In the genomic region with DNA sequence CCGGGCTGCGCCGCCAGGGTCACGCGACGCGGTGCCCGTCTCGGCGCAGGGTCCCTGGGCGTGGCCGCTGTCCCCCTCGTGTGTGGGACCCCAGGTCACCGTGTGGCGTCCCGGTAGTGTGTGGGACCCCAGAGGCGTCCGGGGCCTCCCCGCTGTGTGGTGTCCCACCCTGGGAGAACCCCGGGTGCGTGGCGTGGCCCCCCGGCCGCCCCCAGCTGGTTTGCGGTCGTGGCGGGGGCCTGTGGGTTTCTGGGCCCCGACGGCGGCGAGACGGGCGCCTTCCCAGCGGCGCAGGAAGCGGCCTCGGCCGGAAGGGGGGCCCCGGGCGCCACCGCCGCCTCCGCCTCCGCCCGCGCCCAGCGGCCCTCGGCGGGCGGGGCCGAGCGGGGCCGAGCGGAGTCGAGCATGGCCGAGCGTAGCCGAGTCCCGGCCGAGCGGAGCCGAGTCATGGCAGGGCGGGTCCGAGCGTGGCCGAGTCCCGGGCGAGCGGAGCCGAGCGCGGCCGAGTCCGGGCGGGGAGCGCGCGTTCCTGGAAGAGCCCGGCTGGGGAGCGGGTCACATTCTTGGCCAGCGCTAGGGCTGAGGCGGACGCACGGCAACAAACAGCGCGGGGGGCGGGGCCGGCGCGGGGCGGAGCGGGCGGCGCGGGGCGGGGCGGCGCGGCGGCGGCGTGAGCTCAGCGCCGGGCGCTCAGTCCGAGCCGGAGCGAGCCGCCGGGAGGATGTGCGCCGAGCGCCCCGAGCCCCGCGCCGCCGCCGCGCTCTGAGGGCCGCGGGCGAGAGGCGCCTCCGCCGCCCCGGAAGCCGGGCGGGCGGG, we compare ENCODE assay signal across 1 cellular context.
TF ChIP-seq lines count a peak whose summit lies in the region.

No MANE protein-coding gene starts in this region.

TF ChIP-seq in K562, 482 proteins besides CTCF, POLR2A, EP300 and RAD21 (continued from another document and continues in another):
- TF ChIP-seq, protein P1, sequence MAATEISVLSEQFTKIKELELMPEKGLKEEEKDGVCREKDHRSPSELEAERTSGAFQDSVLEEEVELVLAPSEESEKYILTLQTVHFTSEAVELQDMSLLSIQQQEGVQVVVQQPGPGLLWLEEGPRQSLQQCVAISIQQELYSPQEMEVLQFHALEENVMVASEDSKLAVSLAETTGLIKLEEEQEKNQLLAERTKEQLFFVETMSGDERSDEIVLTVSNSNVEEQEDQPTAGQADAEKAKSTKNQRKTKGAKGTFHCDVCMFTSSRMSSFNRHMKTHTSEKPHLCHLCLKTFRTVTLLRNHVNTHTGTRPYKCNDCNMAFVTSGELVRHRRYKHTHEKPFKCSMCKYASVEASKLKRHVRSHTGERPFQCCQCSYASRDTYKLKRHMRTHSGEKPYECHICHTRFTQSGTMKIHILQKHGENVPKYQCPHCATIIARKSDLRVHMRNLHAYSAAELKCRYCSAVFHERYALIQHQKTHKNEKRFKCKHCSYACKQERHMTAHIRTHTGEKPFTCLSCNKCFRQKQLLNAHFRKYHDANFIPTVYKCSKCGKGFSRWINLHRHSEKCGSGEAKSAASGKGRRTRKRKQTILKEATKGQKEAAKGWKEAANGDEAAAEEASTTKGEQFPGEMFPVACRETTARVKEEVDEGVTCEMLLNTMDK (IDR thresholded peaks at IDR 0.05; ENCODE audit: borderline replicate concordance, insufficient read depth, low read depth, low read length, poor library complexity, severe bottlenecking) = no peak
- TF ChIP-seq EHMT2 (IDR thresholded peaks at IDR 0.05) (no peak), MEF2A (IDR thresholded peaks at IDR 0.05; ENCODE audit: control insufficient read depth, low read depth, low read length) (no peak), PHF20 (IDR thresholded peaks at IDR 0.05; ENCODE audit: partially characterized antibody) (peak; percentile 57), ZNF124 (CRISPR knock-in tag; IDR thresholded peaks at IDR 0.05) (no peak), ARID1B (IDR thresholded peaks at IDR 0.05) (no peak), ZNF699 (CRISPR knock-in tag; IDR thresholded peaks at IDR 0.05; ENCODE audit: insufficient replicate concordance) (no peak), L3MBTL2 (IDR thresholded peaks at IDR 0.05) (peak; percentile 73), PYGO2 (tag; IDR thresholded peaks at IDR 0.05) (no peak), HCFC1 (IDR thresholded peaks at IDR 0.05; ENCODE audit: low read depth, low read length) (no peak; the same call in 1 of the 2 replicates), PTRF (tag; IDR thresholded peaks at IDR 0.05) (no peak), ZNF143 (CRISPR knock-in tag; IDR thresholded peaks at IDR 0.05) (no peak), MYBL2 (IDR thresholded peaks at IDR 0.05; ENCODE audit: low read depth) (no peak), MYBL2 (CRISPR knock-in tag; IDR thresholded peaks at IDR 0.05; ENCODE audit: borderline replicate concordance) (no peak), ZNF165 (CRISPR knock-in tag; IDR thresholded peaks at IDR 0.05; ENCODE audit: borderline replicate concordance) (no peak), BCL6 (CRISPR knock-in tag; IDR thresholded peaks at IDR 0.05) (no peak), NR4A1 (CRISPR knock-in tag; IDR thresholded peaks at IDR 0.05) (no peak), NR4A1 (tag; IDR thresholded peaks at IDR 0.05) (no peak), GABPB2 (CRISPR knock-in tag; conservative IDR thresholded peaks at IDR 0.05) (no peak), ZNF263 (CRISPR knock-in tag; IDR thresholded peaks at IDR 0.05; ENCODE audit: borderline replicate concordance) (peak; percentile 29; the same call in 1 of the 2 replicates), MTA3 (IDR thresholded peaks at IDR 0.05; ENCODE audit: borderline replicate concordance) (peak; percentile 67), NEUROD1 (IDR thresholded peaks at IDR 0.05; ENCODE audit: borderline replicate concordance, low read depth, low read length, partially characterized antibody) (no peak)
- TF ChIP-seq, protein P2, sequence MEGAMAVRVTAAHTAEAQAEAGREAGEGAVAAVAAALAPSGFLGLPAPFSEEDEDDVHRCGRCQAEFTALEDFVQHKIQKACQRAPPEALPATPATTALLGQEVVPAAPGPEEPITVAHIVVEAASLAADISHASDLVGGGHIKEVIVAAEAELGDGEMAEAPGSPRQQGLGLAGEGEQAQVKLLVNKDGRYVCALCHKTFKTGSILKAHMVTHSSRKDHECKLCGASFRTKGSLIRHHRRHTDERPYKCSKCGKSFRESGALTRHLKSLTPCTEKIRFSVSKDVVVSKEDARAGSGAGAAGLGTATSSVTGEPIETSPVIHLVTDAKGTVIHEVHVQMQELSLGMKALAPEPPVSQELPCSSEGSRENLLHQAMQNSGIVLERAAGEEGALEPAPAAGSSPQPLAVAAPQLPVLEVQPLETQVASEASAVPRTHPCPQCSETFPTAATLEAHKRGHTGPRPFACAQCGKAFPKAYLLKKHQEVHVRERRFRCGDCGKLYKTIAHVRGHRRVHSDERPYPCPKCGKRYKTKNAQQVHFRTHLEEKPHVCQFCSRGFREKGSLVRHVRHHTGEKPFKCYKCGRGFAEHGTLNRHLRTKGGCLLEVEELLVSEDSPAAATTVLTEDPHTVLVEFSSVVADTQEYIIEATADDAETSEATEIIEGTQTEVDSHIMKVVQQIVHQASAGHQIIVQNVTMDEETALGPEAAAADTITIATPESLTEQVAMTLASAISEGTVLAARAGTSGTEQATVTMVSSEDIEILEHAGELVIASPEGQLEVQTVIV (CRISPR knock-in tag; IDR thresholded peaks at IDR 0.05; ENCODE audit: borderline replicate concordance) = no peak
- TF ChIP-seq, protein P3, sequence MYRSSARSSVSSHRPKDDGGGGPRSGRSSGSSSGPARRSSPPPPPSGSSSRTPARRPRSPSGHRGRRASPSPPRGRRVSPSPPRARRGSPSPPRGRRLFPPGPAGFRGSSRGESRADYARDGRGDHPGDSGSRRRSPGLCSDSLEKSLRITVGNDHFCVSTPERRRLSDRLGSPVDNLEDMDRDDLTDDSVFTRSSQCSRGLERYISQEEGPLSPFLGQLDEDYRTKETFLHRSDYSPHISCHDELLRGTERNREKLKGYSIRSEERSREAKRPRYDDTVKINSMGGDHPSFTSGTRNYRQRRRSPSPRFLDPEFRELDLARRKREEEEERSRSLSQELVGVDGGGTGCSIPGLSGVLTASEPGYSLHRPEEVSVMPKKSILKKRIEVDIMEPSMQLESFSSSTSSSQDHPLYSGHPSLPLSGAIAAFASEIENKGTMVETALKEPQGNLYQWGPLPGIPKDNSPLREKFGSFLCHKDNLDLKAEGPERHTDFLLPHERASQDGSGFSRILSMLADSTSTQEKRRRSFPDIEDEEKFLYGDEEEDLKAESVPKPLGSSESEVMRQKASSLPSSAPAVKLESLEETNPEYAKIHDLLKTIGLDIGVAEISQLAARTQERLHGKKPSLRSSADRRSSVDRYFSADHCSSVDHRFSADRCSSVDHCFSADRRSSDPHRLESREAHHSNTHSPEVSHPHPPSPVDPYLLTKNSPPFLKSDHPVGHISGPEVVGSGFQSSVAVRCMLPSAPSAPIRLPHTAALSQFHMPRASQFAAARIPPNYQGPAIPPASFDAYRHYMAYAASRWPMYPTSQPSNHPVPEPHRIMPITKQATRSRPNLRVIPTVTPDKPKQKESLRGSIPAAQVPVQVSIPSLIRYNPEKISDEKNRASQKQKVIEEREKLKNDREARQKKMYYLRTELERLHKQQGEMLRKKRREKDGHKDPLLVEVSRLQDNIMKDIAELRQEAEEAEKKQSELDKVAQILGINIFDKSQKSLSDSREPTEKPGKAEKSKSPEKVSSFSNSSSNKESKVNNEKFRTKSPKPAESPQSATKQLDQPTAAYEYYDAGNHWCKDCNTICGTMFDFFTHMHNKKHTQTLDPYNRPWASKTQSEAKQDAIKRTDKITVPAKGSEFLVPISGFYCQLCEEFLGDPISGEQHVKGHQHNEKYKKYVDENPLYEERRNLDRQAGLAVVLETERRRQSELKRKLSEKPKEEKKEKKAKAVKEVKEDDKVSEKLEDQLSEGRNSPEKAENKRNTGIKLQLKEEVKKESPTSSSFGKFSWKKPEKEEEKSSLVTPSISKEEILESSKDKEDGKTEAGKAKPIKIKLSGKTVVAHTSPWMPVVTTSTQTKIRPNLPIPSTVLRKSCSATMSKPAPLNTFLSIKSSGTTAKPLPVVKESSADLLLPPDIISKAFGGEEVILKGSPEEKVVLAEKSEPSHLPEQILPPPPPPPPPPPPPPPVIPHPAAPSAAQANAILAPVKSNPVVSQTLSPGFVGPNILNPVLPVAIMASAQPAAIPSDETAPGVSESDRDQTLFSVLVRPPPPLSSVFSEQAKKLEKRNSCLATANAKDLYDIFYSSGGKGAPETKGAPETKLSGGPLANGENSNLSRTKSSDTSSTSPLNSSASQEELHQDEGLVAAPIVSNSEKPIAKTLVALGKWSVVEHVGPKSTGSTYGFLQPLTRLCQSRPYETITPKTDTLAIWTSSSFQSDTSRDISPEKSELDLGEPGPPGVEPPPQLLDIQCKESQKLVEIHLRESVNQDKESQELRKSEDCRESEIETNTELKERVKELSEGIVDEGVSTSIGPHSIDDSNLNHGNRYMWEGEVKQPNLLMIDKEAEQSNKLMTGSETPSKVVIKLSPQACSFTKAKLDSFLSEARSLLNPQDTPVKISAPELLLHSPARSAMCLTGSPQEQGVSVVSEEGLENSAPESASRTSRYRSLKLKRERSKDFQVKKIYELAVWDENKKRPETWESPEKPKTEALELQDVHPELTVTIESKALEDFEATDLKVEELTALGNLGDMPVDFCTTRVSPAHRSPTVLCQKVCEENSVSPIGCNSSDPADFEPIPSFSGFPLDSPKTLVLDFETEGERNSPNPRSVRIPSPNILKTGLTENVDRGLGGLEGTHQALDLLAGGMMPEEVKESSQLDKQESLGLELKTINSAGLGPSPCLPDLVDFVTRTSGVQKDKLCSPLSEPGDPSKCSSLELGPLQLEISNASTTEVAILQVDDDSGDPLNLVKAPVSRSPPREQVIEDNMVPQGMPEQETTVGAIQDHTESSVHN (IDR thresholded peaks at IDR 0.05; ENCODE audit: borderline replicate concordance in 1 of 2, low read depth in 1 of 2) = no peak
- TF ChIP-seq, protein P4, sequence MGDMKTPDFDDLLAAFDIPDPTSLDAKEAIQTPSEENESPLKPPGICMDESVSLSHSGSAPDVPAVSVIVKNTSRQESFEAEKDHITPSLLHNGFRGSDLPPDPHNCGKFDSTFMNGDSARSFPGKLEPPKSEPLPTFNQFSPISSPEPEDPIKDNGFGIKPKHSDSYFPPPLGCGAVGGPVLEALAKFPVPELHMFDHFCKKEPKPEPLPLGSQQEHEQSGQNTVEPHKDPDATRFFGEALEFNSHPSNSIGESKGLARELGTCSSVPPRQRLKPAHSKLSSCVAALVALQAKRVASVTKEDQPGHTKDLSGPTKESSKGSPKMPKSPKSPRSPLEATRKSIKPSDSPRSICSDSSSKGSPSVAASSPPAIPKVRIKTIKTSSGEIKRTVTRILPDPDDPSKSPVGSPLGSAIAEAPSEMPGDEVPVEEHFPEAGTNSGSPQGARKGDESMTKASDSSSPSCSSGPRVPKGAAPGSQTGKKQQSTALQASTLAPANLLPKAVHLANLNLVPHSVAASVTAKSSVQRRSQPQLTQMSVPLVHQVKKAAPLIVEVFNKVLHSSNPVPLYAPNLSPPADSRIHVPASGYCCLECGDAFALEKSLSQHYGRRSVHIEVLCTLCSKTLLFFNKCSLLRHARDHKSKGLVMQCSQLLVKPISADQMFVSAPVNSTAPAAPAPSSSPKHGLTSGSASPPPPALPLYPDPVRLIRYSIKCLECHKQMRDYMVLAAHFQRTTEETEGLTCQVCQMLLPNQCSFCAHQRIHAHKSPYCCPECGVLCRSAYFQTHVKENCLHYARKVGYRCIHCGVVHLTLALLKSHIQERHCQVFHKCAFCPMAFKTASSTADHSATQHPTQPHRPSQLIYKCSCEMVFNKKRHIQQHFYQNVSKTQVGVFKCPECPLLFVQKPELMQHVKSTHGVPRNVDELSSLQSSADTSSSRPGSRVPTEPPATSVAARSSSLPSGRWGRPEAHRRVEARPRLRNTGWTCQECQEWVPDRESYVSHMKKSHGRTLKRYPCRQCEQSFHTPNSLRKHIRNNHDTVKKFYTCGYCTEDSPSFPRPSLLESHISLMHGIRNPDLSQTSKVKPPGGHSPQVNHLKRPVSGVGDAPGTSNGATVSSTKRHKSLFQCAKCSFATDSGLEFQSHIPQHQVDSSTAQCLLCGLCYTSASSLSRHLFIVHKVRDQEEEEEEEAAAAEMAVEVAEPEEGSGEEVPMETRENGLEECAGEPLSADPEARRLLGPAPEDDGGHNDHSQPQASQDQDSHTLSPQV (IDR thresholded peaks at IDR 0.05) = peak; percentile 66; the same call in 1 of the 2 replicates
- TF ChIP-seq, protein P5, sequence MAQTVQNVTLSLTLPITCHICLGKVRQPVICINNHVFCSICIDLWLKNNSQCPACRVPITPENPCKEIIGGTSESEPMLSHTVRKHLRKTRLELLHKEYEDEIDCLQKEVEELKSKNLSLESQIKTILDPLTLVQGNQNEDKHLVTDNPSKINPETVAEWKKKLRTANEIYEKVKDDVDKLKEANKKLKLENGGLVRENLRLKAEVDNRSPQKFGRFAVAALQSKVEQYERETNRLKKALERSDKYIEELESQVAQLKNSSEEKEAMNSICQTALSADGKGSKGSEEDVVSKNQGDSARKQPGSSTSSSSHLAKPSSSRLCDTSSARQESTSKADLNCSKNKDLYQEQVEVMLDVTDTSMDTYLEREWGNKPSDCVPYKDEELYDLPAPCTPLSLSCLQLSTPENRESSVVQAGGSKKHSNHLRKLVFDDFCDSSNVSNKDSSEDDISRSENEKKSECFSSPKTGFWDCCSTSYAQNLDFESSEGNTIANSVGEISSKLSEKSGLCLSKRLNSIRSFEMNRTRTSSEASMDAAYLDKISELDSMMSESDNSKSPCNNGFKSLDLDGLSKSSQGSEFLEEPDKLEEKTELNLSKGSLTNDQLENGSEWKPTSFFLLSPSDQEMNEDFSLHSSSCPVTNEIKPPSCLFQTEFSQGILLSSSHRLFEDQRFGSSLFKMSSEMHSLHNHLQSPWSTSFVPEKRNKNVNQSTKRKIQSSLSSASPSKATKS (CRISPR knock-in tag; IDR thresholded peaks at IDR 0.05) = no peak
- TF ChIP-seq, protein P6, sequence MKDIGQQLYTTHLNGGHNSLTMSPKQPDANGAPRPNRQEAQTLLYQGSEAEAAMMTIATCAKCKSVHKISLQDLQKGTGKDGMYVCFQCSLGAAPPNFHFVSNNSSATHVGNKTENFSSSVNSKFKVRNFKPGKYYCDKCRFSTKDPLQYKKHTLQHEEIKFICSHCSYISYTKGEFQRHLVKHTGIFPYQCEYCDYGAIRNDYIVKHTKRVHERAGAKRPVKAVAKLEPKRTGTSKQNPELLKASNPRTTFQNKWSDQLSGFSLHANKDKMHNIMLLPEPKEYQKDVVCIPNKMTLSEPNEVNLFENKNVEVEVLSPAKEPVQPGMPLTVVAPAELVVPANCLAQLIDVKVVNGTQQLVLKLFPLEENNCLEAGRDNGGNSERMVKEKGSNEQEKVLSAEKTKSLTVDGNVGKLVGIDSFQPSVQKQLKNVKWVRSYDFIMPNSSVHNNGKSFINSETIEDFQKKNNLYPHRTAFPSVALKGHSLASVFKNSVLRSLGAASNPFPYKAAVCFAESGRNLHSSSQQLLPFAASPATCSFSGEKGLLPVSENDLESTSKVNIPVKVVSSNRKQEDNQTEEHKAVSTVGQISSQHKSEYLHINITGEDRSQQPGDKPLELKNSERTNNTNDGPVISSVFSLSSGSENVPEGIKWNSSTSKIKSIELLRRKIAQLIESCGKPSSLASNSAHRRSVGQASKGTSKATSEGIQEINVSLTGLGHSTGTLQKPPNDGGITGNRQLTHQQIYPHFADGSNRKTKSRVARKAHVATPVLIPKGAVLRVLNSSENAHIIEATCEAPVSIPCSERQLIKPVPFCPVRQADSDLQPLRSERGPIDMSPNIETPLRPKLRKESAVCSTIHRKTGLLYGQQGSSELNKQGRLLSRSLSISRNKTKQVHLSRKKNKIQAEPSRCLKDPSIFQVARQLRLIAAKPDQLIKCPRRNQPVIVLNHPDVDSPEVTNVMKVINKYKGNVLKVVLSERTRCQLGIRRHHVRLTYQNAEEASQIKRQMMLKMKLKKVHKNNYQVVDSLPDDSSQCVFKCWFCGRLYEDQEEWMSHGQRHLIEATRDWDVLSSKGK (CRISPR knock-in tag; IDR thresholded peaks at IDR 0.05) = no peak
- TF ChIP-seq, protein P7, sequence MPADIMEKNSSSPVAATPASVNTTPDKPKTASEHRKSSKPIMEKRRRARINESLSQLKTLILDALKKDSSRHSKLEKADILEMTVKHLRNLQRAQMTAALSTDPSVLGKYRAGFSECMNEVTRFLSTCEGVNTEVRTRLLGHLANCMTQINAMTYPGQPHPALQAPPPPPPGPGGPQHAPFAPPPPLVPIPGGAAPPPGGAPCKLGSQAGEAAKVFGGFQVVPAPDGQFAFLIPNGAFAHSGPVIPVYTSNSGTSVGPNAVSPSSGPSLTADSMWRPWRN (IDR thresholded peaks at IDR 0.05; ENCODE audit: low read depth) = no peak
